1 cellular context compared by ENCODE assay signal in genomic region chr3:46491089-46492070, GRCh38.
TF ChIP-seq lines count a peak whose summit lies in the region.

No MANE protein-coding gene starts in this region.

TF ChIP-seq in endothelial cell of umbilical vein, 7 proteins besides CTCF, POLR2A, EP300 and RAD21:
- TF ChIP-seq POLR2AphosphoS5 (IDR thresholded peaks at IDR 0.05; ENCODE audit: insufficient read depth, low read depth, low read length) (no peak), MAX (IDR thresholded peaks at IDR 0.05; ENCODE audit: insufficient read depth, insufficient read length) (no peak)
